12 cellular contexts compared by ENCODE assay signal in the genomic region with DNA sequence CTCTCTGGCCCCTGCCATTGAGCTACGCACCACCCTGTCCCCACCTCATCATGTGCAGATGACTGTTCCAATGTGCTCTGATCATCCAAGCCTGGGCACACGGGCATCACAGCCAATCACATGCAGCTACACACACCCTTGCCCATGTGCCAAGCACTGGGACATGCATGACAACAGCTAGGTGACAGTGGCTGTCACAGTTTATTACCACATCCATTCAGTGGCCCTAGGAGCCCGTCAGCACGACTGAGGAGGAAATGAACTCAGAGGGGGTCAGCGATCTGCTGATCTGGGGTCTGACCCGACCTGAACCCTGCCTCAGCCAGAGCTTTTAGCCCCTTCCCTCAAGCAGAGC. TPM values are rescaled to one million over a fixed set of nuclear protein-coding genes. Genes with fewer than 3 reads are reported as not detected.
DNase-seq lines count a peak whose midpoint lies in the region; ATAC-seq and TF ChIP-seq lines count a peak whose summit lies in the region.
"Had no signal": no experiment of that assay in that cellular context is flagged by ENCODE, and none has a peak within 500 bp of the region (broad histone marks: within the 10 kb centered on the region; RNA-seq: fewer than 3 reads in every experiment).

No MANE protein-coding gene starts in this region.

- H3K4me3 Mint-ChIP-seq in CD4-positive, CD25-positive, alpha-beta regulatory T cell: peak overlapping the region in 3 of 4 donors; percentile 80 to 88 (median 87)
- H3K4me3 Mint-ChIP-seq in activated naive CD8-positive, alpha-beta T cell: peak overlapping the region; percentile 64
- H3K4me3 Mint-ChIP-seq in naive thymus-derived CD4-positive, alpha-beta T cell: peak overlapping the region; percentile 42 to 83 (median 72)

- CTCF ChIA-PET in naive thymus-derived CD4-positive, alpha-beta T cell (lab: Charles Lee): interaction anchor here (1.0 to 17.9 kb wide), 4 partner anchors 10 to 33 kb away, joined by 3 to 541 read pairs (median 70); a partner anchor contains a TSS
- CTCF ChIA-PET in PC-3 (lab: Charles Lee): no interaction called here

- H3K27me3 ChIP-seq in CD4-positive, CD25-positive, alpha-beta regulatory T cell (ENCODE audit: control insufficient read depth, insufficient read depth, low read length): no peaks in the 10 kb centered on the region
- H3K27me3 ChIP-seq in HUES64 (ENCODE audit: insufficient read depth, low read length) (no peaks in the 10 kb centered on the region), PC-3 (ENCODE audit: low read length) (no peaks in the 10 kb centered on the region)
- H3K27me3 ChIP-seq in naive thymus-derived CD4-positive, alpha-beta T cell (ENCODE audit: control insufficient read depth in 2 of 2, insufficient read depth in 2 of 2, low read length in 2 of 2): no peaks in the 10 kb centered on the region

- no peaks in the 10 kb centered on the region for H3K79me2 ChIP-seq in PC-3 (ENCODE audit: low read length)

- intact Hi-C loops in naive thymus-derived CD4-positive, alpha-beta T cell (cut with micrococcal nuclease): no loop called here
- intact Hi-C loops in PC-3 (cut with micrococcal nuclease): no loop called here

- WGBS in HUES64: 53% methylated on average over 6 of the region's 6 CpGs

- no TSS peak for BruUV-seq in PC-3 (replicated peaks; lab: Mats Ljungman, UMichigan)

- no peaks in the 10 kb centered on the region for H3K9me3 ChIP-seq in CD4-positive, CD25-positive, alpha-beta regulatory T cell (ENCODE audit: control insufficient read depth in 2 of 2, low read length in 2 of 2)
- H3K9me3 ChIP-seq in HUES64 (ENCODE audit: insufficient read depth, low read depth, low read length) (no peaks in the 10 kb centered on the region), PC-3 (ENCODE audit: low read length) (no peaks in the 10 kb centered on the region)
- no peaks in the 10 kb centered on the region for H3K9me3 ChIP-seq in naive thymus-derived CD4-positive, alpha-beta T cell (ENCODE audit: control insufficient read depth in 2 of 3, low read length in 3 of 3)

- no peaks in the 10 kb centered on the region for H3K27me3 Mint-ChIP-seq in CD4-positive, CD25-positive, alpha-beta regulatory T cell
- no peaks in the 10 kb centered on the region for H3K27me3 Mint-ChIP-seq in activated naive CD8-positive, alpha-beta T cell
- H3K27me3 Mint-ChIP-seq in naive thymus-derived CD4-positive, alpha-beta T cell: no peaks in the 10 kb centered on the region

- H3K36me3 Mint-ChIP-seq in CD4-positive, CD25-positive, alpha-beta regulatory T cell: peaks cover 7% of the 10 kb centered on the region
- H3K36me3 Mint-ChIP-seq in activated naive CD8-positive, alpha-beta T cell: no peaks in the 10 kb centered on the region
- H3K36me3 Mint-ChIP-seq in naive thymus-derived CD4-positive, alpha-beta T cell: peaks cover 0 to 13% (median 0%) of the 10 kb centered on the region in 5 donors

- ATAC-seq in CD4-positive, CD25-positive, alpha-beta regulatory T cell (ENCODE audit: low read depth in 2 of 2): no peak
- peak; percentile 49 for ATAC-seq in naive thymus-derived CD4-positive, alpha-beta T cell
- ATAC-seq in PC-3: no peak

- peaks cover 14 to 84% (median 53%) of the 10 kb centered on the region in 4 donors for H3K4me1 Mint-ChIP-seq in CD4-positive, CD25-positive, alpha-beta regulatory T cell
- peaks cover 78% of the 10 kb centered on the region for H3K4me1 Mint-ChIP-seq in activated naive CD8-positive, alpha-beta T cell (ENCODE audit: low read depth)
- peaks cover 57 to 93% (median 77%) of the 10 kb centered on the region in 7 donors for H3K4me1 Mint-ChIP-seq in naive thymus-derived CD4-positive, alpha-beta T cell

- peak overlapping the region; percentile 93 for H3K27ac ChIP-seq in CD4-positive, CD25-positive, alpha-beta regulatory T cell (ENCODE audit: insufficient read depth, low read length, poor library complexity, severe bottlenecking)
- peak overlapping the region; percentile 20; the same call in 1 of the 2 replicates for H3K27ac ChIP-seq in HUES64 (ENCODE audit: low read depth, low read length)
- H3K27ac ChIP-seq in naive thymus-derived CD4-positive, alpha-beta T cell (ENCODE audit: low read depth, low read length): peak overlapping the region; percentile 86
- no peak overlapping the region for H3K27ac ChIP-seq in PC-3 (ENCODE audit: low read length)

- peak overlapping the region; percentile 10 for H3K4me3 ChIP-seq in CD4-positive, CD25-positive, alpha-beta regulatory T cell (ENCODE audit: low read depth, low read length)
- H3K4me3 ChIP-seq in HUES64 (ENCODE audit: low read length) (no peak overlapping the region), PC-3 (ENCODE audit: low read length) (no peak overlapping the region)
- H3K4me3 ChIP-seq in naive thymus-derived CD4-positive, alpha-beta T cell (ENCODE audit: low read length): peak overlapping the region; percentile 10

- H3K9me3 Mint-ChIP-seq in CD4-positive, CD25-positive, alpha-beta regulatory T cell: no peaks in the 10 kb centered on the region
- H3K9me3 Mint-ChIP-seq in activated naive CD8-positive, alpha-beta T cell (ENCODE audit: low read depth): no peaks in the 10 kb centered on the region
- H3K9me3 Mint-ChIP-seq in naive thymus-derived CD4-positive, alpha-beta T cell: no peaks in the 10 kb centered on the region

- H3K4me1 ChIP-seq in CD4-positive, CD25-positive, alpha-beta regulatory T cell (ENCODE audit: control insufficient read depth, insufficient read depth, low read length, poor library complexity, severe bottlenecking): peaks cover 79% of the 10 kb centered on the region
- H3K4me1 ChIP-seq in HUES64 (ENCODE audit: insufficient read depth, low read length) (peaks cover 14% of the 10 kb centered on the region), PC-3 (ENCODE audit: insufficient read depth, low read length) (peaks cover 4% of the 10 kb centered on the region)
- H3K4me1 ChIP-seq in naive thymus-derived CD4-positive, alpha-beta T cell (ENCODE audit: control insufficient read depth in 2 of 2, insufficient read depth in 2 of 2, low read length in 2 of 2): peaks cover 73 to 84% of the 10 kb centered on the region in 2 donors

- no peaks in the 10 kb centered on the region for H3F3A ChIP-seq in PC-3 (ENCODE audit: low read length, unreplicated experiment)

- no peak for DNase-seq in CD4-positive, CD25-positive, alpha-beta regulatory T cell
- DNase-seq in naive thymus-derived CD4-positive, alpha-beta T cell: no peak
- DNase-seq in G401 (ENCODE audit: low spot score) (no peak), PC-3 (no peak), NCI-H510A treated with DMSO at 0.1 percent for 48 hours (lab: John Stamatoyannopoulos, UW) (no peak), NCI-H748 treated with DMSO at 0.1 percent for 48 hours (lab: John Stamatoyannopoulos, UW) (no peak)
- DNase-seq: NCI-H2081, trophoblast cell had no signal

- peak overlapping the region; percentile 96 to 100 (median 99) for H3K27ac Mint-ChIP-seq in CD4-positive, CD25-positive, alpha-beta regulatory T cell
- peak overlapping the region; percentile 94 for H3K27ac Mint-ChIP-seq in activated naive CD8-positive, alpha-beta T cell
- H3K27ac Mint-ChIP-seq in naive thymus-derived CD4-positive, alpha-beta T cell: peak overlapping the region; percentile 85 to 99 (median 96)

- H3K36me3 ChIP-seq in CD4-positive, CD25-positive, alpha-beta regulatory T cell (ENCODE audit: control insufficient read depth, insufficient read depth, low read length): no peaks in the 10 kb centered on the region
- H3K36me3 ChIP-seq in HUES64 (ENCODE audit: insufficient read depth, low read length) (no peaks in the 10 kb centered on the region), PC-3 (ENCODE audit: low read depth, low read length) (no peaks in the 10 kb centered on the region)
- H3K36me3 ChIP-seq in naive thymus-derived CD4-positive, alpha-beta T cell (ENCODE audit: control insufficient read depth in 2 of 3, insufficient read depth in 3 of 3, low read length in 3 of 3): no peaks in the 10 kb centered on the region

- H3K9ac ChIP-seq in HUES64 (ENCODE audit: low read depth, low read length) (no peak overlapping the region; the same call in 1 of the 2 replicates), PC-3 (ENCODE audit: low read length) (no peak overlapping the region)

- no peak overlapping the region for H3K4me2 ChIP-seq in PC-3 (ENCODE audit: low read length)

- no peaks in the 10 kb centered on the region for H3K9me2 ChIP-seq in PC-3 (replicated peaks; ENCODE audit: low read length)

- in situ Hi-C loops in G401 (cut with HindIII; ENCODE audit: low sequenced_read_pairs): no loop called here

- no peak for TF ChIP-seq CTCF in PC-3 (conservative IDR thresholded peaks at IDR 0.05; ENCODE audit: low read depth, low read length)

- no peak overlapping the region for H2AFZ ChIP-seq in PC-3 (ENCODE audit: low read length)

- POLR2A ChIA-PET in naive thymus-derived CD4-positive, alpha-beta T cell (lab: Charles Lee): interaction anchor here (1.2 to 26.8 kb wide), 4 partner anchors 12 to 142 kb away, joined by 4 to 1967 read pairs (median 56); a partner anchor contains a TSS
- POLR2A ChIA-PET in PC-3 (lab: Charles Lee; ENCODE audit: unreplicated experiment): no interaction called here

- no peaks in the 10 kb centered on the region for H4K20me1 ChIP-seq in PC-3 (ENCODE audit: low read length)

RNA-seq across cellular contexts. Expression of a gene that starts 10.2 kb away (rescaled TPM):
- 404 TPM for total RNA-seq in CD4-positive, CD25-positive, alpha-beta regulatory T cell
- polyA plus RNA-seq in CD4-positive, CD25-positive, alpha-beta regulatory T cell: 1,000 to 10,000 TPM; 1,085 to 1,853 (median 1,299) TPM
- 126 TPM for polyA plus RNA-seq in HUES64 (2013, experiment 1 of 2)
- 173 TPM for polyA plus RNA-seq in HUES64 (2013, experiment 2 of 2)
- total RNA-seq in naive thymus-derived CD4-positive, alpha-beta T cell: 100 to 1,000 TPM; 156 to 636 (median 224) TPM
- 100 to 1,000 TPM; 569 to 630 TPM for polyA plus RNA-seq in naive thymus-derived CD4-positive, alpha-beta T cell
- 5.0 and 7.4 TPM in 2 replicates for total RNA-seq in G401 (2014; rRNA removed; shearing (Covaris generic))
- total RNA-seq in PC-3 (2014; rRNA removed): 181 and 193 TPM in 2 replicates

RNA-seq across cellular contexts. Expression of a gene that starts 16.4 kb away (rescaled TPM):
- total RNA-seq in CD4-positive, CD25-positive, alpha-beta regulatory T cell: 30.8 TPM
- 10 to 100 TPM in 3 of 4 donors, 1 to 10 TPM in 1; 8.1 to 15.2 (median 11.0) TPM for polyA plus RNA-seq in CD4-positive, CD25-positive, alpha-beta regulatory T cell
- 7.6 TPM for polyA plus RNA-seq in HUES64 (2013, experiment 1 of 2)
- 7.3 TPM for polyA plus RNA-seq in HUES64 (2013, experiment 2 of 2)
- total RNA-seq in naive thymus-derived CD4-positive, alpha-beta T cell: 100 to 1,000 TPM in 3 of 5 experiments, 10 to 100 TPM in 2; 35.7 to 131 (median 124) TPM
- 10 to 100 TPM; 10.5 to 13.6 TPM for polyA plus RNA-seq in naive thymus-derived CD4-positive, alpha-beta T cell
- 21.0 and 27.3 TPM in 2 replicates for total RNA-seq in G401 (2014; rRNA removed; shearing (Covaris generic))
- 19.4 and 24.6 TPM in 2 replicates for total RNA-seq in PC-3 (2014; rRNA removed)

RNA-seq across cellular contexts. Expression of a gene that starts 27.7 kb away (rescaled TPM):
- total RNA-seq in CD4-positive, CD25-positive, alpha-beta regulatory T cell: 1,528 TPM
- polyA plus RNA-seq in CD4-positive, CD25-positive, alpha-beta regulatory T cell: over 10,000 TPM in 2 of 4 donors, 1,000 to 10,000 TPM in 2; 9,467 to 12,173 (median 10,919) TPM
- polyA plus RNA-seq in HUES64 (2013, experiment 1 of 2): 1.1 TPM
- 2.3 TPM for polyA plus RNA-seq in HUES64 (2013, experiment 2 of 2)
- total RNA-seq in naive thymus-derived CD4-positive, alpha-beta T cell: 1,000 to 10,000 TPM in 3 of 5 experiments, 100 to 1,000 TPM in 2; 719 to 1,390 (median 1,130) TPM
- polyA plus RNA-seq in naive thymus-derived CD4-positive, alpha-beta T cell: 1,000 to 10,000 TPM; 7,628 to 8,133 TPM
- total RNA-seq in G401 (2014; rRNA removed; shearing (Covaris generic)): 0.55 and 2.3 TPM in 2 replicates
- not detected in 2 replicates for total RNA-seq in PC-3 (2014; rRNA removed)
- total RNA-seq: epithelial cell of proximal tubule, SK-MEL-5 had no signal

RNA-seq across cellular contexts. Expression of a gene that starts 56.0 kb away (rescaled TPM):
- 18.0 TPM for total RNA-seq in CD4-positive, CD25-positive, alpha-beta regulatory T cell
- 1 to 10 TPM; 6.5 to 9.8 (median 7.7) TPM for polyA plus RNA-seq in CD4-positive, CD25-positive, alpha-beta regulatory T cell
- 24.1 TPM for polyA plus RNA-seq in HUES64 (2013, experiment 1 of 2)
- polyA plus RNA-seq in HUES64 (2013, experiment 2 of 2): 26.1 TPM
- 10 to 100 TPM; 12.1 to 34.8 (median 20.7) TPM for total RNA-seq in naive thymus-derived CD4-positive, alpha-beta T cell
- 10 to 100 TPM in 1 of 2 donors, 1 to 10 TPM in 1; 5.4 to 12.1 TPM for polyA plus RNA-seq in naive thymus-derived CD4-positive, alpha-beta T cell
- total RNA-seq in G401 (2014; rRNA removed; shearing (Covaris generic)): 16.7 and 19.1 TPM in 2 replicates
- total RNA-seq in PC-3 (2014; rRNA removed): 30.6 and 30.8 TPM in 2 replicates

Comparison
In these comparisons a context has a peak if more than half of its experiments do, and no peak if none do; other contexts are left out.
1. H3K4me3 ChIP-seq: peak in CD4-positive, CD25-positive, alpha-beta regulatory T cell (single experiment) and naive thymus-derived CD4-positive, alpha-beta T cell (single experiment); none in HUES64 (single experiment) and PC-3 (single experiment).
2. RNA of a gene that starts 10.2 kb away (total RNA-seq): 404 TPM in CD4-positive, CD25-positive, alpha-beta regulatory T cell (single experiment), 156 to 636 TPM in naive thymus-derived CD4-positive, alpha-beta T cell and 181 to 193 TPM in PC-3; 5.0 to 7.4 TPM in G401; every median in the first group is over 10 times any median in the second.
3. RNA of a gene that starts 27.7 kb away (total RNA-seq): 1,528 TPM in CD4-positive, CD25-positive, alpha-beta regulatory T cell (single experiment) and 719 to 1,390 TPM in naive thymus-derived CD4-positive, alpha-beta T cell; 0.55 to 2.3 TPM in G401 and not detected in PC-3; every median in the first group is over 100 times any median in the second.
4. Peak in every context shown above with its lines, with median percentiles within 50 percentile points of each other: H3K27ac Mint-ChIP-seq and H3K4me3 Mint-ChIP-seq.